In the genomic region with DNA sequence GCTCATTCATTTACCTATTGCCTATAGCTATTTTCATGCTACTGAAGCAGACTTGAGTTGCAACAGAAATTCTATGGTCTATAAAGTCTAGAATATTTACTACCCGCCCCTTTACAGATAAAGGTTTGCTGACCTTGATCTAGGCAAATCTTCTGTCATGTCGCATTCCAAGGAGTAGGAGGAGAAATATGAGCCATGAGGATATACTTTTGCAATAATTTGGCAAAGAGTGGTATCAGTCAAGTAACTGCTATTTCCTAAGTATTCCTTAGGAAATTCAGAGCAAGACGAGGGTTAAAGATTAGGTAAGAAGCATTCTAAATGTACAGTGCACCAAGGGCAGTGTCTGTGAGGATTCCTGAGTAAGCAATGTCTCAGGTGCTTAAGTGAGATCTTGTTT, we compare ENCODE assay signal across 24 cellular contexts.
DNase-seq lines count a peak whose midpoint lies in the region; ATAC-seq, FAIRE-seq and TF ChIP-seq lines count a peak whose summit lies in the region.
"Had no signal": no experiment of that assay in that cellular context is flagged by ENCODE, and none has a peak within 500 bp of the region (broad histone marks: within the 10 kb centered on the region; RNA-seq: fewer than 3 reads in every experiment).

No MANE protein-coding gene starts in this region.

- TF ChIP-seq POLR2A in GM12891 (IDR thresholded peaks at IDR 0.05; ENCODE audit: low read depth, low read length): no peak

- DNase-seq in left cardiac atrium (no peak), heart right ventricle (no peak), choroid plexus epithelial cell (ENCODE audit: low read depth) (peak; percentile 19), iris pigment epithelial cell (ENCODE audit: low read depth) (peak; percentile 23), GM12891 (ENCODE audit: insufficient read length, low spot score) (no peak), MG63 (no peak), kidney tubule cell (ENCODE audit: low spot score) (no peak)
- DNase-seq: 8988T; ACHN; COR-L47; GOT3; MV-4-11; NCI-H1105; NCI-H1436 treated with DMSO at 0.1 percent for 48 hours; NCI-H187 treated with DMSO at 0.1 percent for 48 hours; NCI-H446 treated with DMSO at 0.1 percent for 48 hours; NCI-H526; NCI-H82; NK-92 treated with Interleukin-12 subunit alpha and Interleukin-12 subunit beta, amount 100 ng/mL, for 24 hours; PC-3; SJCRH30 had no signal

- H3K27me3 ChIP-seq in heart right ventricle (no peaks in the 10 kb centered on the region), MG63 (no peaks in the 10 kb centered on the region)
- H3K27me3 ChIP-seq: SJCRH30 had no signal

- FAIRE-seq in GM12891 (lab: Jason Lieb, UNC): no peak
- FAIRE-seq: G401.6 had no signal

- H3K36me3 ChIP-seq in heart right ventricle (no peaks in the 10 kb centered on the region), MG63 (no peaks in the 10 kb centered on the region)
- H3K36me3 ChIP-seq: SJCRH30 had no signal

- peak; percentile 19 to 39 for ATAC-seq in left cardiac atrium
- ATAC-seq in heart right ventricle: no peak
- ATAC-seq: PC-3, Right ventricle myocardium inferior, SK-N-SH treated with all-trans-retinoic acid at 6 μM for 48 hours had no signal

- no peak overlapping the region for H3K27ac ChIP-seq in heart right ventricle
- H3K27ac ChIP-seq: SJCRH30 had no signal

- H3K4me3 ChIP-seq in heart right ventricle (no peak overlapping the region), choroid plexus epithelial cell (ENCODE audit: low read depth, low read length) (no peak overlapping the region), MG63 (no peak overlapping the region)
- H3K4me3 ChIP-seq: SJCRH30 had no signal

- intact Hi-C loops in left cardiac atrium (cut with DNase I): no loop called here
- intact Hi-C loops in heart right ventricle (cut with DNase I): no loop called here

- H3K4me1 ChIP-seq in heart right ventricle: no peaks in the 10 kb centered on the region
- H3K4me1 ChIP-seq: SJCRH30 had no signal

- TF ChIP-seq CTCF in heart right ventricle (IDR thresholded peaks at IDR 0.05) (no peak), choroid plexus epithelial cell (conservative IDR thresholded peaks at IDR 0.05; ENCODE audit: low read depth, low read length) (no peak)

- 78 to 86% methylated on average over 3 of the region's 3 CpGs for WGBS in heart right ventricle, 2 donors

- H3K9me3 ChIP-seq in heart right ventricle: peaks cover 0 to 33% (median 3%) of the 10 kb centered on the region in 11 donors
- 0 out of 2 replicates have a peak, but pooled peaks cover 3% of the 10 kb centered on the region for H3K9me3 ChIP-seq in MG63
- H3K9me3 ChIP-seq: SJCRH30 had no signal

TF ChIP-seq in GM12891, 5 proteins besides CTCF, POLR2A, EP300 and RAD21:
- TF ChIP-seq POU2F2 (IDR thresholded peaks at IDR 0.05; ENCODE audit: low read depth, low read length) (no peak), SPI1 (IDR thresholded peaks at IDR 0.05; ENCODE audit: low read depth, low read length) (no peak), POLR2AphosphoS5 (IDR thresholded peaks at IDR 0.05; ENCODE audit: low read depth, low read length) (no peak)

Comparison
In these comparisons a context has a peak if more than half of its experiments do, and no peak if none do; other contexts are left out.
1. ATAC-seq: peak in left cardiac atrium (2 of 2); none in heart right ventricle (0 of 8).
2. DNase-seq: peak in choroid plexus epithelial cell (single experiment) and iris pigment epithelial cell (single experiment); none in left cardiac atrium (single experiment), heart right ventricle (0 of 2), GM12891 (single experiment), MG63 (single experiment) and kidney tubule cell (single experiment).